In genomic region chr15:82159922-82160321, GRCh38 we compare ENCODE assay signal across 10 cellular contexts.
DNase-seq lines count a peak whose midpoint lies in the region; ATAC-seq and TF ChIP-seq lines count a peak whose summit lies in the region.
"Had no signal": no experiment of that assay in that cellular context is flagged by ENCODE, and none has a peak within 500 bp of the region (broad histone marks: within the 10 kb centered on the region; RNA-seq: fewer than 3 reads in every experiment).

No MANE protein-coding gene starts in this region.

- no peak for ATAC-seq in activated T-cell treated with anti-CD3 and anti-CD28 coated beads, Interleukin-2, amount 50 U/mL, for 72 hours (replicated peaks in 1 of 2)
- no peak for ATAC-seq in GM21390 (IDR thresholded peaks at IDR 0.05; ENCODE audit: unreplicated experiment)

- no peak overlapping the region for H3K27ac Mint-ChIP-seq in activated T-cell treated with anti-CD3 and anti-CD28 coated beads, Interleukin-2, amount 50 U/mL, for 72 hours
- H3K27ac Mint-ChIP-seq: type B pancreatic cell had no signal

- DNase-seq in AG08395 (ENCODE audit: low spot score) (peak; percentile 90), MG63 (peak; percentile 95), dedifferentiated amniotic fluid mesenchymal stem cell (ENCODE audit: extremely low spot score) (peak; percentile 76), kidney tubule cell (ENCODE audit: low spot score) (peak; percentile 98), spleen (no peak), sigmoid colon (no peak)
- DNase-seq in activated T-cell treated with anti-CD3 and anti-CD28 coated beads, Interleukin-2, amount 50 U/mL, for 72 hours, result no peak

- intact Hi-C loops in spleen (cut with DNase I; ENCODE audit: low total_unique reads) (no loop called here), sigmoid colon (cut with DNase I) (no loop called here)

- no peaks in the 10 kb centered on the region for H3K4me1 Mint-ChIP-seq in activated T-cell treated with anti-CD3 and anti-CD28 coated beads, Interleukin-2, amount 50 U/mL, for 72 hours (ENCODE audit: low read depth)

- 91 to 98% (median 95%) methylated on average over 2 of the region's 2 CpGs for WGBS in spleen, 5 donors
- 97 to 99% methylated on average over 2 of the region's 2 CpGs for WGBS in sigmoid colon, 2 donors

- H3K36me3 ChIP-seq in MG63 (peaks cover 18% of the 10 kb centered on the region), spleen (peaks cover 0 to 89% (median 32%) of the 10 kb centered on the region in 6 donors), sigmoid colon (peaks cover 0 to 27% (median 6%) of the 10 kb centered on the region in 4 donors)

- no peaks in the 10 kb centered on the region for H3K9me3 ChIP-seq in MG63
- no peaks in the 10 kb centered on the region for H3K9me3 ChIP-seq in spleen
- H3K9me3 ChIP-seq in sigmoid colon, result no peaks in the 10 kb centered on the region
- H3K9me3 ChIP-seq: BLaER1 treated with 17β-estradiol and CSF1 and Interleukin-3, amounts not matched to agents 10 nM and 100 nM had no signal

- TF ChIP-seq EP300 in sigmoid colon (IDR thresholded peaks at IDR 0.05), result no peak

- TF ChIP-seq POLR2A in spleen (IDR thresholded peaks at IDR 0.05), result no peak
- no peak for TF ChIP-seq POLR2A in sigmoid colon (IDR thresholded peaks at IDR 0.05)

- no peaks in the 10 kb centered on the region for H3K9me3 Mint-ChIP-seq in activated T-cell treated with anti-CD3 and anti-CD28 coated beads, Interleukin-2, amount 50 U/mL, for 72 hours
- H3K9me3 Mint-ChIP-seq: type B pancreatic cell had no signal

- H3K27me3 ChIP-seq in MG63 (no peaks in the 10 kb centered on the region), spleen (replicated peaks in 1 of 7) (no peaks in the 10 kb centered on the region), sigmoid colon (no peaks in the 10 kb centered on the region)
- H3K27me3 ChIP-seq: BLaER1 treated with 17β-estradiol and CSF1 and Interleukin-3, amounts not matched to agents 10 nM and 100 nM had no signal

- H3K4me3 ChIP-seq in MG63 (no peak overlapping the region), spleen (no peak overlapping the region), sigmoid colon (no peak overlapping the region)
- H3K4me3 ChIP-seq: BLaER1 treated with 17β-estradiol and CSF1 and Interleukin-3, amounts not matched to agents 10 nM and 100 nM had no signal

- no peak overlapping the region for H3K4me3 Mint-ChIP-seq in activated T-cell treated with anti-CD3 and anti-CD28 coated beads, Interleukin-2, amount 50 U/mL, for 72 hours
- H3K4me3 Mint-ChIP-seq: type B pancreatic cell had no signal

- peaks cover under 1 to 2% of the 10 kb centered on the region in 2 donors for H3K36me3 Mint-ChIP-seq in activated T-cell treated with anti-CD3 and anti-CD28 coated beads, Interleukin-2, amount 50 U/mL, for 72 hours (ENCODE audit: insufficient read depth in 2 of 2)

- H3K4me1 ChIP-seq in spleen (no peaks in the 10 kb centered on the region), sigmoid colon (peaks cover 0 to 5% (median 0%) of the 10 kb centered on the region in 4 donors)
- H3K4me1 ChIP-seq: BLaER1 treated with 17β-estradiol and CSF1 and Interleukin-3, amounts not matched to agents 10 nM and 100 nM had no signal

- H3K27ac ChIP-seq in spleen (no peak overlapping the region), sigmoid colon (peak overlapping the region in 1 of 4 donors; percentile 30)
- H3K27ac ChIP-seq: BLaER1 treated with 17β-estradiol and CSF1 and Interleukin-3, amounts not matched to agents 10 nM and 100 nM had no signal

- no peak for TF ChIP-seq CTCF in spleen (IDR thresholded peaks at IDR 0.05 in 8 of 11, conservative IDR thresholded peaks at IDR 0.05 in 3 of 11)
- no peak for TF ChIP-seq CTCF in sigmoid colon (IDR thresholded peaks at IDR 0.05)

- no peaks in the 10 kb centered on the region for H3K27me3 Mint-ChIP-seq in activated T-cell treated with anti-CD3 and anti-CD28 coated beads, Interleukin-2, amount 50 U/mL, for 72 hours (ENCODE audit: low read depth)
- H3K27me3 Mint-ChIP-seq: type B pancreatic cell had no signal

Comparison
In these comparisons a context has a peak if more than half of its experiments do, and no peak if none do; other contexts are left out.
1. DNase-seq: peak in AG08395 (single experiment), MG63 (single experiment), dedifferentiated amniotic fluid mesenchymal stem cell (single experiment) and kidney tubule cell (single experiment); none in activated T-cell treated with anti-CD3 and anti-CD28 coated beads, Interleukin-2, amount 50 U/mL, for 72 hours (0 of 2), spleen (single experiment) and sigmoid colon (single experiment).